Comparison of ENCODE assay signal across 11 cellular contexts in the genomic region with DNA sequence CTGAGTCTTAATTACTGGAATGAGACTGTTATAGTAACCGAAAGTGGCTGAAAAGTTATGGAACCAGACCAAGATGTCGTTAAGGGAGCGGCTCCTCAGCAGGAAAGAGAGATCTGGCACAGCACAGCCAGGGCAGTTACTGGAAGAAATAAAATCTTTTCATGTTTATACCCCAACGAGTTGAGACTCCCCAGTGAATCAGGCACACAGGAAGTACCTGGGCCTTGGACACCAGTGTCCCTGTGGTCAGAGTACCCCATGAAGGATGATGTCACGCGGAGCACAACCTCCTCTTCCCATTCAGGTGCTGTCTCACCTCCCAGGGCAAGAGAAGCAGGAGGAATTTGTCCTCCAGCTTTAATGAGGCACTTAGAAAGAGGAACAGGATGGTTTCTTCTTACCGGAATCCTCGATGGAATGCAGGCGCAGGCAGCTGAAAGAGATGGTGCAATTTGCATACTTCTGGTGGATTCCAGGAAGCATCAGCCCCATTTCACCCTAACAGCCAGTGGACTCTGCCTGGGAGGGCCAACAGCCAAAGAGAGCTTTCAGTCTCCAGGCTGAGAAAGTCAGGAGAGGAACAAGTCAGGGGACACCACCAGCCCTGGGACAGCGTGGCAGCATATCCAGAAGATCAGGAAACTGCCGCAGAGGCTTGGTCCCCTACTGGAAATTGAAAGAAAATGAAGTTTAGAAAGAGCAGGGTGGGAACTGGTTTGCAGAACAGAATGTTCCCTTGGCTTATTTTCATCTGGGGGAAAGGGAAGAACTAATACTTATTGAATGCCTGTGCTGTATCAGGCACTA. TPM values are rescaled to one million over a fixed set of nuclear protein-coding genes. Genes with fewer than 3 reads are reported as not detected.
DNase-seq lines count a peak whose midpoint lies in the region; ATAC-seq and TF ChIP-seq lines count a peak whose summit lies in the region.
"Had no signal": no experiment of that assay in that cellular context is flagged by ENCODE, and none has a peak within 500 bp of the region (broad histone marks: within the 10 kb centered on the region; RNA-seq: fewer than 3 reads in every experiment).

No MANE protein-coding gene starts in this region.

- peak in 1 of 6 experiments; percentile 12 for TF ChIP-seq CTCF in Peyer's patch (IDR thresholded peaks at IDR 0.05)
- no peak for TF ChIP-seq CTCF in type B pancreatic cell (conservative IDR thresholded peaks at IDR 0.05)

- no peaks in the 10 kb centered on the region for H3K9me3 ChIP-seq in Peyer's patch

- peaks cover 25% of the 10 kb centered on the region for H3K27me3 Mint-ChIP-seq in type B pancreatic cell

- peaks cover 0 to 13% (median 0%) of the 10 kb centered on the region in 4 donors for H3K4me1 ChIP-seq in Peyer's patch

- DNase-seq in Peyer's patch (peak; percentile 17 to 71 (median 55)), fibroblast of gingiva (ENCODE audit: low read depth) (peak; percentile 97), midbrain (lab: John Stamatoyannopoulos, UW) (peak; percentile 32), type B pancreatic cell (ENCODE audit: extremely low spot score, unreplicated experiment) (no peak), NCI-H2081 (lab: John Stamatoyannopoulos, UW) (no peak), NCI-H446 (lab: John Stamatoyannopoulos, UW) (no peak)
- DNase-seq: activated CD4-positive, alpha-beta memory T cell treated with anti-CD3 and anti-CD28 coated beads for 36 hours; NCI-H524; stimulated activated CD4-positive, alpha-beta T cell treated with anti-CD3 and anti-CD28 coated beads, Interleukin-4, amount 100 ng/mL, for 4 hours had no signal

- TF ChIP-seq POLR2A in Peyer's patch (IDR thresholded peaks at IDR 0.05), result no peak

- H3K4me3 ChIP-seq in Peyer's patch, result peak overlapping the region in 1 of 4 donors; percentile 19

- no peaks in the 10 kb centered on the region for H3K27me3 ChIP-seq in Peyer's patch

- no peaks in the 10 kb centered on the region for H3K36me3 ChIP-seq in Peyer's patch

- H3K36me3 Mint-ChIP-seq in type B pancreatic cell, result no peaks in the 10 kb centered on the region
- H3K36me3 Mint-ChIP-seq: activated CD4-positive, alpha-beta memory T cell treated with anti-CD3 and anti-CD28 coated beads for 36 hours had no signal

- H3K27ac ChIP-seq in Peyer's patch, result peak overlapping the region; percentile 11 to 85 (median 75)

- peak overlapping the region; percentile 53 for H3K27ac Mint-ChIP-seq in type B pancreatic cell
- H3K27ac Mint-ChIP-seq: activated CD4-positive, alpha-beta memory T cell treated with anti-CD3 and anti-CD28 coated beads for 36 hours had no signal

- H3K9me3 Mint-ChIP-seq in type B pancreatic cell, result no peaks in the 10 kb centered on the region
- H3K9me3 Mint-ChIP-seq: activated CD4-positive, alpha-beta memory T cell treated with anti-CD3 and anti-CD28 coated beads for 36 hours had no signal

- ATAC-seq in GM19467 (IDR thresholded peaks at IDR 0.05; ENCODE audit: unreplicated experiment), result no peak
- ATAC-seq in GM19395 (IDR thresholded peaks at IDR 0.05; ENCODE audit: unreplicated experiment), result no peak

- no peak overlapping the region for H3K4me3 Mint-ChIP-seq in type B pancreatic cell
- H3K4me3 Mint-ChIP-seq: activated CD4-positive, alpha-beta memory T cell treated with anti-CD3 and anti-CD28 coated beads for 36 hours had no signal

- H3K4me1 Mint-ChIP-seq in type B pancreatic cell (ENCODE audit: unreplicated experiment), result no peaks in the 10 kb centered on the region

RNA-seq across cellular contexts. Expression of a gene that starts 35.9 kb away (rescaled TPM):
- total RNA-seq in Peyer's patch (10 to 100 TPM; 28.4 to 81.7 (median 59.1) TPM), type B pancreatic cell (ENCODE audit: low replicate concordance) (47.9 and 77.4 TPM in 2 replicates)

Comparison
In these comparisons a context has a peak if more than half of its experiments do, and no peak if none do; other contexts are left out.
1. DNase-seq: peak in Peyer's patch (3 of 3), fibroblast of gingiva (single experiment) and midbrain (single experiment); none in type B pancreatic cell (single experiment), NCI-H2081 (0 of 2) and NCI-H446 (0 of 2).